In the genomic region with DNA sequence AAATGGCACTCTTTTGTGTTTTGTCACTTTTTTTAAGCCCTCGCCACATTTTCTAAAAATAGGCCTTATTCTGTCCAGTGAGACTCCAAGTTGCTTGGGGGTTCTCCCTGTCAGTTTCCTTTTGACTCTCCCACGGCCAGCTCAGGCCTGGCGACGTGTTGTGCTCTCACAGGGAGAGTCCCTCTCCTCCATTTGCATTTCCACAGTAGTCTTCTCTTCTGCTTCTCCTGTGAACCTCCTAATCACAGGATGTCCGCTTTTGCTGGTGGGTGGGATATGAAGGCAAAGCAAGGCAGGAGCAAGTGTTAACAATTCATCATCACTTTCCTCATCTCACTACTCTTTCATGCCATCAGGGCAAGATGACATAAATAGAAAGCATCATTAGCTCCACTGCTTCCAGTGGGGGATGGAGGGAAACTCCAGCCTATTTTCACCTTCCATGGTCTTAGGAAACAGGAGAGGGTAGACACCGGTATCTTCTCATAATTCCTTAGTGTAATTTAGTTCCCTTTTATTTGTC, we compare ENCODE assay signal across 8 cellular contexts.
DNase-seq lines count a peak whose midpoint lies in the region; ATAC-seq and TF ChIP-seq lines count a peak whose summit lies in the region.

No MANE protein-coding gene starts in this region.

- peaks cover 53% of the 10 kb centered on the region for H3K4me1 Mint-ChIP-seq in activated CD8-positive, alpha-beta T cell treated with anti-CD3 and anti-CD28 coated beads, Interleukin-2, amount 10 ng/mL, durations not matched to agents 7 days and 5 days (ENCODE audit: low read depth)

- no peaks in the 10 kb centered on the region for H3K27me3 ChIP-seq in uterus

- no peak for TF ChIP-seq CTCF in uterus (IDR thresholded peaks at IDR 0.05)

- POLR2A ChIA-PET in activated CD8-positive, alpha-beta T cell treated with anti-CD3 and anti-CD28 coated beads, Interleukin-2, amount 10 ng/mL, durations not matched to agents 7 days and 5 days (lab: Charles Lee) = no interaction called here

- no peak for TF ChIP-seq POLR2A in uterus (IDR thresholded peaks at IDR 0.05)

- peak overlapping the region; percentile 19 for H3K27ac Mint-ChIP-seq in activated CD8-positive, alpha-beta T cell treated with anti-CD3 and anti-CD28 coated beads, Interleukin-2, amount 10 ng/mL, durations not matched to agents 7 days and 5 days

- H3K4me3 Mint-ChIP-seq in activated CD8-positive, alpha-beta T cell treated with anti-CD3 and anti-CD28 coated beads, Interleukin-2, amount 10 ng/mL, durations not matched to agents 7 days and 5 days = no peak overlapping the region

- intact Hi-C loops in uterus (cut with DNase I; ENCODE audit: low total_unique reads) = no loop called here

- CTCF ChIA-PET in activated CD8-positive, alpha-beta T cell treated with anti-CD3 and anti-CD28 coated beads, Interleukin-2, amount 10 ng/mL, durations not matched to agents 7 days and 5 days (lab: Charles Lee) = interaction anchor here (1.6 to 2.3 kb wide), 3 partner anchors 10 to 255 kb away, joined by 3 to 9 read pairs (median 8); no protein-coding TSS in a partner anchor

- H3K9me3 Mint-ChIP-seq in activated CD8-positive, alpha-beta T cell treated with anti-CD3 and anti-CD28 coated beads, Interleukin-2, amount 10 ng/mL, durations not matched to agents 7 days and 5 days (ENCODE audit: insufficient read depth) = no peaks in the 10 kb centered on the region

- peaks cover 2% of the 10 kb centered on the region for H3K27me3 Mint-ChIP-seq in activated CD8-positive, alpha-beta T cell treated with anti-CD3 and anti-CD28 coated beads, Interleukin-2, amount 10 ng/mL, durations not matched to agents 7 days and 5 days (ENCODE audit: low read depth)

- peak; percentile 62 for ATAC-seq in HG02938 (IDR thresholded peaks at IDR 0.05; ENCODE audit: unreplicated experiment)
- peak; percentile 59 for ATAC-seq in activated CD8-positive, alpha-beta T cell treated with anti-CD3 and anti-CD28 coated beads, Interleukin-2, amount 10 ng/mL, durations not matched to agents 7 days and 5 days

- H3K36me3 Mint-ChIP-seq in activated CD8-positive, alpha-beta T cell treated with anti-CD3 and anti-CD28 coated beads, Interleukin-2, amount 10 ng/mL, durations not matched to agents 7 days and 5 days (ENCODE audit: low read depth) = peaks cover 9% of the 10 kb centered on the region

- H3K9me3 ChIP-seq in uterus = no peaks in the 10 kb centered on the region

- DNase-seq in activated CD4-positive, alpha-beta T cell treated with anti-CD3 and anti-CD28 coated beads for 48 hours = peak; percentile 86
- no peak for DNase-seq in activated CD4-positive, alpha-beta T cell treated with anti-CD3 and anti-CD28 coated beads for 1 hour
- peak; percentile 51 for DNase-seq in activated CD8-positive, alpha-beta T cell treated with anti-CD3 and anti-CD28 coated beads, Interleukin-2, amount 10 ng/mL, durations not matched to agents 7 days and 5 days
- DNase-seq in stimulated activated CD8-positive, alpha-beta memory T cell treated with anti-CD3 and anti-CD28 coated beads, Interleukin-7, amount 100 ng/mL, for 24 hours (ENCODE audit: low read depth) = peak; percentile 26
- DNase-seq in NCI-H187 treated with DMSO at 0.1 percent for 48 hours (lab: John Stamatoyannopoulos, UW) (no peak), uterus (no peak), NCI-H1092 treated with DMSO at 0.1 percent for 48 hours (lab: John Stamatoyannopoulos, UW) (no peak)

- H3K4me1 ChIP-seq in uterus = no peaks in the 10 kb centered on the region

- H3K4me3 ChIP-seq in uterus = no peak overlapping the region

- H3K27ac ChIP-seq in uterus = no peak overlapping the region

- H3K36me3 ChIP-seq in uterus = no peaks in the 10 kb centered on the region

Comparison
In these comparisons a context has a peak if more than half of its experiments do, and no peak if none do; other contexts are left out.
1. DNase-seq: peak in activated CD4-positive, alpha-beta T cell treated with anti-CD3 and anti-CD28 coated beads for 48 hours (single experiment), activated CD8-positive, alpha-beta T cell treated with anti-CD3 and anti-CD28 coated beads, Interleukin-2, amount 10 ng/mL, durations not matched to agents 7 days and 5 days (single experiment) and stimulated activated CD8-positive, alpha-beta memory T cell treated with anti-CD3 and anti-CD28 coated beads, Interleukin-7, amount 100 ng/mL, for 24 hours (single experiment); none in activated CD4-positive, alpha-beta T cell treated with anti-CD3 and anti-CD28 coated beads for 1 hour (single experiment), NCI-H187 treated with DMSO at 0.1 percent for 48 hours (single experiment), uterus (0 of 2) and NCI-H1092 treated with DMSO at 0.1 percent for 48 hours (single experiment).